Comparison of ENCODE assay signal across 8 cellular contexts in the genomic region with DNA sequence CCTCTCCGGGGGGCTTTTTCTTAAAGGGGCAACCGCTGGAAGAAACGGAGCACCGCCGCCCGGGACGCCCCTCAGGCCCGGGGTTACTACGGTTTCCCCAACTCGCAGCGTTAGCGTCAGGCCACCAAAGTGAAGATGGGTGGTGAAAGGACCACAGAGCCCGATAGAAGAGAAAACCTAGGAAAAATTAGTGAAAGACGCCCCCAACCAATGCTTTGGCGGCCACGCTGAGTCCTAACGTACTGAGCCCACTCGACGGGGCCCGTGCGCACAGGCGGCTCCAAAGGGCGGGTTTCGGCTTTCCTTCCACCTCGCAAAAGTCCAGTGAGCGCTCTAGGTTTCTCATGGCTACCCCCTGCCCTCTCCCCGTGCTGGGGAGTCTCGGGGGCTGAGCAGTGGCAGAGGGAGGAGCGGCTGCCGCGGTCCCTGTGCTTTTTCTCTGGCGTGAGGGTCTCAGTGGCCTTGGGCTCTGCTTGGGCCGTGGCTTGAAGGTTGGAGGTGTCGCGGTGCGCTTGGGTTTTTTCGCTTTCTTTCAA. TPM values are rescaled to one million over a fixed set of nuclear protein-coding genes. Genes with fewer than 3 reads are reported as not detected.
DNase-seq lines count a peak whose midpoint lies in the region; ATAC-seq and TF ChIP-seq lines count a peak whose summit lies in the region.

No MANE protein-coding gene starts in this region.

- no peaks in the 10 kb centered on the region for H4K20me1 ChIP-seq in PC-3 (ENCODE audit: low read length)

- TF ChIP-seq CTCF in PC-3 (conservative IDR thresholded peaks at IDR 0.05; ENCODE audit: low read depth, low read length) (no peak), coronary artery (IDR thresholded peaks at IDR 0.05) (no peak), uterus (IDR thresholded peaks at IDR 0.05) (no peak)

- no peak for TF ChIP-seq POLR2A in uterus (IDR thresholded peaks at IDR 0.05)

- no peaks in the 10 kb centered on the region for H3F3A ChIP-seq in PC-3 (ENCODE audit: low read length, unreplicated experiment)

- H3K9ac ChIP-seq in PC-3 (ENCODE audit: low read length) = peak overlapping the region; percentile 100

- CTCF ChIA-PET in PC-3 (lab: Charles Lee) = no interaction called here

- ATAC-seq in HG02571 (IDR thresholded peaks at IDR 0.05; ENCODE audit: unreplicated experiment) = peak; percentile 3
- peak; percentile 19 for ATAC-seq in PC-3

- peak; percentile 49 for DNase-seq in NCI-H146 (lab: John Stamatoyannopoulos, UW)
- DNase-seq in NCI-H146 treated with DMSO at 0.1 percent for 48 hours (lab: John Stamatoyannopoulos, UW; ENCODE audit: unreplicated experiment) = no peak
- no peak for DNase-seq in PC-3
- DNase-seq in coronary artery (ENCODE audit: low spot score) = no peak
- no peak for DNase-seq in uterus
- no peak for DNase-seq in hippocampal formation (lab: John Stamatoyannopoulos, UW)

- H3K27me3 ChIP-seq in PC-3 (ENCODE audit: low read length) = no peaks in the 10 kb centered on the region
- no peaks in the 10 kb centered on the region for H3K27me3 ChIP-seq in mononuclear cell (ENCODE audit: insufficient read depth, low read length)
- H3K27me3 ChIP-seq in uterus = no peaks in the 10 kb centered on the region

- intact Hi-C loops in PC-3 (cut with micrococcal nuclease) (loop anchor here (1.0 kb wide), 1 partner anchor 12 kb away; the partner anchor contains the start of gene SPEN), uterus (cut with DNase I; ENCODE audit: low total_unique reads) (no loop called here)

- H3K4me1 ChIP-seq in PC-3 (ENCODE audit: insufficient read depth, low read length) = peaks cover 20% of the 10 kb centered on the region
- peaks cover 57% of the 10 kb centered on the region for H3K4me1 ChIP-seq in mononuclear cell (ENCODE audit: insufficient read depth, low read length)
- H3K4me1 ChIP-seq in uterus = peaks cover 6 to 14% of the 10 kb centered on the region in 2 donors

- POLR2A ChIA-PET in PC-3 (lab: Charles Lee; ENCODE audit: unreplicated experiment) = interaction anchor here (1.0 kb wide), 1 partner anchor 12 kb away, joined by 6 read pairs; the partner anchor contains the start of gene SPEN

- H3K4me2 ChIP-seq in PC-3 (ENCODE audit: low read length) = peak overlapping the region; percentile 100

- H3K9me2 ChIP-seq in PC-3 (replicated peaks; ENCODE audit: low read length) = no peaks in the 10 kb centered on the region

- H3K4me3 ChIP-seq in PC-3 (ENCODE audit: low read length) (peak overlapping the region; percentile 74), coronary artery (peak overlapping the region; percentile 84), mononuclear cell (ENCODE audit: low read length) (peak overlapping the region; percentile 98), uterus (peak overlapping the region; percentile 66 to 96)

- H3K36me3 ChIP-seq in PC-3 (ENCODE audit: low read depth, low read length) (no peaks in the 10 kb centered on the region), uterus (no peaks in the 10 kb centered on the region)

- no peaks in the 10 kb centered on the region for H3K9me3 ChIP-seq in PC-3 (ENCODE audit: low read length)
- H3K9me3 ChIP-seq in mononuclear cell (ENCODE audit: low read depth, low read length) = no peaks in the 10 kb centered on the region
- no peaks in the 10 kb centered on the region for H3K9me3 ChIP-seq in uterus

- peak overlapping the region; percentile 100 for H3K27ac ChIP-seq in PC-3 (ENCODE audit: low read length)
- peak overlapping the region; percentile 99 to 100 for H3K27ac ChIP-seq in coronary artery
- peak overlapping the region; percentile 99 to 100 for H3K27ac ChIP-seq in uterus

- peaks cover 21% of the 10 kb centered on the region for H3K79me2 ChIP-seq in PC-3 (ENCODE audit: low read length)

- peak overlapping the region; percentile 80 for H2AFZ ChIP-seq in PC-3 (ENCODE audit: low read length)

- TSS peak; percentile 71 for BruUV-seq in PC-3 (replicated peaks; lab: Mats Ljungman, UMichigan)

RNA-seq across cellular contexts. Expression of gene SPEN, which starts 12.2 kb away (rescaled TPM):
- total RNA-seq in PC-3 (2014; rRNA removed) (26.7 and 35.7 TPM in 2 replicates), mononuclear cell (94.9 TPM), uterus (100 to 1,000 TPM in 1 of 4 donors, 10 to 100 TPM in 3; 18.8 to 104 (median 73.8) TPM)

RNA-seq across cellular contexts. Expression of gene UQCRHL, which starts 27.8 kb away (rescaled TPM):
- total RNA-seq in PC-3 (2014; rRNA removed) = 8.7 and 11.2 TPM in 2 replicates
- total RNA-seq in mononuclear cell = 1.2 TPM
- 1 to 10 TPM in 2 of 4 donors, under 1 TPM in 1, not detected in 1; 0.59 to 1.9 (median 1.0) TPM for total RNA-seq in uterus
